ENCODE assay signal across 16 cellular contexts in genomic region chr11:68756171-68756766, GRCh38. TPM values are rescaled to one million over a fixed set of nuclear protein-coding genes. Genes with fewer than 3 reads are reported as not detected.
"Had no signal": no experiment of that assay in that cellular context is flagged by ENCODE, and none has a peak within 500 bp of the region (broad histone marks: within the 10 kb centered on the region; RNA-seq: fewer than 3 reads in every experiment).

No MANE protein-coding gene starts in this region.

- ATAC-seq: activated CD8-positive, alpha-beta memory T cell treated with anti-CD3 and anti-CD28 coated beads, Interleukin-2, amount 10 ng/mL, durations not matched to agents 7 days and 5 days; activated naive CD8-positive, alpha-beta T cell treated with anti-CD3 and anti-CD28 coated beads, Interleukin-2, amount 50 U/mL, for 24 hours; effector memory CD8-positive, alpha-beta T cell; gastroesophageal sphincter; left lobe of liver; pancreas; stimulated activated naive CD8-positive, alpha-beta T cell treated with anti-CD3 and anti-CD28 coated beads, Interleukin-15, amount 100 ng/mL, for 72 hours had no signal

- DNase-seq: activated CD4-positive, alpha-beta memory T cell treated with anti-CD3 and anti-CD28 coated beads for 36 hours; activated CD8-positive, alpha-beta memory T cell treated with anti-CD3 and anti-CD28 coated beads, Interleukin-2, amount 10 ng/mL, durations not matched to agents 7 days and 5 days; activated naive CD4-positive, alpha-beta T cell treated with anti-CD3 and anti-CD28 coated beads for 36 hours; activated naive CD8-positive, alpha-beta T cell treated with anti-CD3 and anti-CD28 coated beads, Interleukin-2, amount 50 U/mL, for 24 hours; activated T-cell treated with anti-CD3 and anti-CD28 coated beads, Interleukin-2, amount 50 U/mL, for 1 hour; effector memory CD8-positive, alpha-beta T cell; naive B cell; pancreas; sigmoid colon; stimulated activated CD4-positive, alpha-beta T cell treated with anti-CD3 and anti-CD28 coated beads, Interleukin-1b, Interleukin-23, amount 100 ng/mL, for 48 hours; stimulated activated naive CD8-positive, alpha-beta T cell treated with anti-CD3 and anti-CD28 coated beads, Interleukin-15, amount 100 ng/mL, for 72 hours had no signal

- H3K9me3 Mint-ChIP-seq: activated CD4-positive, alpha-beta memory T cell treated with anti-CD3 and anti-CD28 coated beads for 36 hours; activated naive CD4-positive, alpha-beta T cell treated with anti-CD3 and anti-CD28 coated beads for 36 hours; activated naive CD8-positive, alpha-beta T cell treated with anti-CD3 and anti-CD28 coated beads, Interleukin-2, amount 50 U/mL, for 24 hours; activated T-helper 2 cell treated with anti-CD3 and anti-CD28 coated beads, Interferon-gamma antibody, Interleukin-2, Interleukin-4, amounts not matched to agents 10 μg/mL and 5 μg/mL and 100 μg/mL, durations not matched to agents 14 hours and 24 hours and 36 hours; effector memory CD8-positive, alpha-beta T cell; stimulated activated naive CD8-positive, alpha-beta T cell treated with anti-CD3 and anti-CD28 coated beads, Interleukin-15, amount 100 ng/mL, for 72 hours; type B pancreatic cell had no signal

- H3K27me3 Mint-ChIP-seq: activated CD4-positive, alpha-beta memory T cell treated with anti-CD3 and anti-CD28 coated beads for 36 hours; activated CD8-positive, alpha-beta memory T cell treated with anti-CD3 and anti-CD28 coated beads, Interleukin-2, amount 10 ng/mL, durations not matched to agents 7 days and 5 days; activated naive CD8-positive, alpha-beta T cell treated with anti-CD3 and anti-CD28 coated beads, Interleukin-2, amount 50 U/mL, for 24 hours; effector memory CD8-positive, alpha-beta T cell; naive B cell; stimulated activated naive CD8-positive, alpha-beta T cell treated with anti-CD3 and anti-CD28 coated beads, Interleukin-15, amount 100 ng/mL, for 72 hours; type B pancreatic cell had no signal

- H3K4me3 Mint-ChIP-seq: activated CD4-positive, alpha-beta memory T cell treated with anti-CD3 and anti-CD28 coated beads for 36 hours; activated CD8-positive, alpha-beta memory T cell treated with anti-CD3 and anti-CD28 coated beads, Interleukin-2, amount 10 ng/mL, durations not matched to agents 7 days and 5 days; activated naive CD4-positive, alpha-beta T cell treated with anti-CD3 and anti-CD28 coated beads for 36 hours; activated naive CD8-positive, alpha-beta T cell treated with anti-CD3 and anti-CD28 coated beads, Interleukin-2, amount 50 U/mL, for 24 hours; dendritic cell treated with granulocyte-macrophage colony-stimulating factor and Interleukin-4, amounts not matched to agents 40 ng/mL and 50 ng/mL, for 4 days; effector memory CD8-positive, alpha-beta T cell; naive B cell; stimulated activated naive CD8-positive, alpha-beta T cell treated with anti-CD3 and anti-CD28 coated beads, Interleukin-15, amount 100 ng/mL, for 72 hours; type B pancreatic cell had no signal

- H3K27ac Mint-ChIP-seq: activated CD4-positive, alpha-beta memory T cell treated with anti-CD3 and anti-CD28 coated beads for 36 hours; activated CD8-positive, alpha-beta memory T cell treated with anti-CD3 and anti-CD28 coated beads, Interleukin-2, amount 10 ng/mL, durations not matched to agents 7 days and 5 days; activated naive CD4-positive, alpha-beta T cell treated with anti-CD3 and anti-CD28 coated beads for 36 hours; activated naive CD8-positive, alpha-beta T cell treated with anti-CD3 and anti-CD28 coated beads, Interleukin-2, amount 50 U/mL, for 24 hours; activated T-helper 2 cell treated with anti-CD3 and anti-CD28 coated beads, Interferon-gamma antibody, Interleukin-2, Interleukin-4, amounts not matched to agents 10 μg/mL and 5 μg/mL and 100 μg/mL, durations not matched to agents 14 hours and 24 hours and 36 hours; dendritic cell treated with granulocyte-macrophage colony-stimulating factor and Interleukin-4, amounts not matched to agents 40 ng/mL and 50 ng/mL, for 4 days; effector memory CD8-positive, alpha-beta T cell; naive B cell; stimulated activated naive CD8-positive, alpha-beta T cell treated with anti-CD3 and anti-CD28 coated beads, Interleukin-15, amount 100 ng/mL, for 72 hours; type B pancreatic cell had no signal

- H3K4me3 ChIP-seq: gastroesophageal sphincter, pancreas, sigmoid colon had no signal

- H3K36me3 Mint-ChIP-seq: type B pancreatic cell had no signal

RNA-seq across cellular contexts. Expression of gene TESMIN, which starts 4.9 kb away (rescaled TPM):
- total RNA-seq: sigmoid colon had no signal
